Comparison of ENCODE assay signal across 1 cellular context in the genomic region with DNA sequence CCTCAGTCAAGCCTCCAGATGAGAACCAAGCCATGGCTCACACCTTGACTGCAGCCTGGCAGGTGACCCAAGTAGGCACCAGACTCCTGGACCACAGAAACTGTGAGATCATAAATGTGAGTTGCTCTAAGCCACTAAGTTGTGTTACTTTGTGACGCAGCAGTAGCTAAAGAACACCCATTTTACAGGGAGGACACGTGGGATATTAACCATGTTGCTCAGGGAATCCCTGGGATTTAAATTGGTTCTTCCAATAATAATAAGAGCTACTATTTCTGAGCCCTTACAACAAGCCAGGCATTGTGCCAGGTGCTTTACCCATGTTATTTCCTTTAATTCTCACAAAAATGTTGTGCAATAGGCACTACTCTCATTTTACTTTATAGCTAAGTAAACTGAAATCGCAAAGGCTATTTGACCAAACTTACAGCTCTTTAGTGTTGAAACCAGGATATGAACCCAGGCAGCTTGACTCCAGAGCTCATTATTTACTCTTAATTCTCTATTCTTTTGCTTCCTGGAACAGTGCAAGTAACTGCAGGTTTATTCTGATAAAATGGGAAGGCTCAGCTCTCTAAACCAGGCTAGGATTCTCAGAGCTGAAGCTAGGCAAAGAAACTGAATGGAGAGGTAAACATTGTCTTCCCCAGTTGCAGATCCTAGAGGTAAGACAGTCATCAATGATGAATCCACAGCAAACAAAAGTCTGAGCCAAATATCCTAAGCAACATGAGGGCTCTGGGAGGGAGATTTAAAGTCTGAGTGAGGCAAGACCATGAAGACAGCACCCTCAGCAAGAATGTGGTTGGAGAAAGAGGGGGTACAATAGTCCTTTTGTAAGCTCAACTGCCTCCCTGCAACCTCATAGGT.
TF ChIP-seq lines count a peak whose summit lies in the region.

No MANE protein-coding gene starts in this region.

TF ChIP-seq in HepG2, 621 proteins besides CTCF, POLR2A, EP300 and RAD21 (continued from another document):
- TF ChIP-seq ZNF629 (CRISPR knock-in tag; conservative IDR thresholded peaks at IDR 0.05) = peak; percentile 73; the same call in 1 of the 2 replicates
- TF ChIP-seq SOX5 (CRISPR knock-in tag; IDR thresholded peaks at IDR 0.05; ENCODE audit: borderline replicate concordance) = 0 out of 2 replicates have a peak, but pooled peaks have one; percentile 15
- TF ChIP-seq FOXJ3 (CRISPR knock-in tag; IDR thresholded peaks at IDR 0.05; ENCODE audit: borderline replicate concordance) = peak; percentile 45; the same call in 1 of the 2 replicates
- TF ChIP-seq ZNF577 (CRISPR knock-in tag; IDR thresholded peaks at IDR 0.05; ENCODE audit: borderline replicate concordance, low read depth) = no peak
- TF ChIP-seq, protein P1, sequence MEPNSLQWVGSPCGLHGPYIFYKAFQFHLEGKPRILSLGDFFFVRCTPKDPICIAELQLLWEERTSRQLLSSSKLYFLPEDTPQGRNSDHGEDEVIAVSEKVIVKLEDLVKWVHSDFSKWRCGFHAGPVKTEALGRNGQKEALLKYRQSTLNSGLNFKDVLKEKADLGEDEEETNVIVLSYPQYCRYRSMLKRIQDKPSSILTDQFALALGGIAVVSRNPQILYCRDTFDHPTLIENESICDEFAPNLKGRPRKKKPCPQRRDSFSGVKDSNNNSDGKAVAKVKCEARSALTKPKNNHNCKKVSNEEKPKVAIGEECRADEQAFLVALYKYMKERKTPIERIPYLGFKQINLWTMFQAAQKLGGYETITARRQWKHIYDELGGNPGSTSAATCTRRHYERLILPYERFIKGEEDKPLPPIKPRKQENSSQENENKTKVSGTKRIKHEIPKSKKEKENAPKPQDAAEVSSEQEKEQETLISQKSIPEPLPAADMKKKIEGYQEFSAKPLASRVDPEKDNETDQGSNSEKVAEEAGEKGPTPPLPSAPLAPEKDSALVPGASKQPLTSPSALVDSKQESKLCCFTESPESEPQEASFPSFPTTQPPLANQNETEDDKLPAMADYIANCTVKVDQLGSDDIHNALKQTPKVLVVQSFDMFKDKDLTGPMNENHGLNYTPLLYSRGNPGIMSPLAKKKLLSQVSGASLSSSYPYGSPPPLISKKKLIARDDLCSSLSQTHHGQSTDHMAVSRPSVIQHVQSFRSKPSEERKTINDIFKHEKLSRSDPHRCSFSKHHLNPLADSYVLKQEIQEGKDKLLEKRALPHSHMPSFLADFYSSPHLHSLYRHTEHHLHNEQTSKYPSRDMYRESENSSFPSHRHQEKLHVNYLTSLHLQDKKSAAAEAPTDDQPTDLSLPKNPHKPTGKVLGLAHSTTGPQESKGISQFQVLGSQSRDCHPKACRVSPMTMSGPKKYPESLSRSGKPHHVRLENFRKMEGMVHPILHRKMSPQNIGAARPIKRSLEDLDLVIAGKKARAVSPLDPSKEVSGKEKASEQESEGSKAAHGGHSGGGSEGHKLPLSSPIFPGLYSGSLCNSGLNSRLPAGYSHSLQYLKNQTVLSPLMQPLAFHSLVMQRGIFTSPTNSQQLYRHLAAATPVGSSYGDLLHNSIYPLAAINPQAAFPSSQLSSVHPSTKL (CRISPR knock-in tag; IDR thresholded peaks at IDR 0.05) = peak; percentile 61; the same call in 1 of the 2 replicates
- 0 out of 2 replicates have a peak, but pooled peaks have one; percentile 44 for TF ChIP-seq HMG20A (CRISPR knock-in tag; IDR thresholded peaks at IDR 0.05; ENCODE audit: borderline replicate concordance)
- peak; percentile 67 for TF ChIP-seq FOSL2 (CRISPR knock-in tag; IDR thresholded peaks at IDR 0.05)
- peak; percentile 81 for TF ChIP-seq CEBPG (CRISPR knock-in tag; IDR thresholded peaks at IDR 0.05)
- TF ChIP-seq NRL (CRISPR knock-in tag; IDR thresholded peaks at IDR 0.05; ENCODE audit: borderline replicate concordance) = no peak
- no peak for TF ChIP-seq SOX13 (IDR thresholded peaks at IDR 0.05)
- TF ChIP-seq SOX13 (CRISPR knock-in tag; conservative IDR thresholded peaks at IDR 0.05 in 1 of 2, IDR thresholded peaks at IDR 0.05 in 1 of 2) = peak in 1 of 2 experiments; percentile 50; a peak in 2 of 4 replicates
- TF ChIP-seq BCL6 (CRISPR knock-in tag; IDR thresholded peaks at IDR 0.05) = peak; percentile 54; the same call in 1 of the 2 replicates
- peak; percentile 68 for TF ChIP-seq ELF3 (CRISPR knock-in tag; IDR thresholded peaks at IDR 0.05)
- 0 out of 2 replicates have a peak, but pooled peaks have one; percentile 19 for TF ChIP-seq POGZ (CRISPR knock-in tag; IDR thresholded peaks at IDR 0.05)
- no peak for TF ChIP-seq SETDB1 (CRISPR knock-in tag; IDR thresholded peaks at IDR 0.05; ENCODE audit: borderline replicate concordance)
- TF ChIP-seq, protein P2, sequence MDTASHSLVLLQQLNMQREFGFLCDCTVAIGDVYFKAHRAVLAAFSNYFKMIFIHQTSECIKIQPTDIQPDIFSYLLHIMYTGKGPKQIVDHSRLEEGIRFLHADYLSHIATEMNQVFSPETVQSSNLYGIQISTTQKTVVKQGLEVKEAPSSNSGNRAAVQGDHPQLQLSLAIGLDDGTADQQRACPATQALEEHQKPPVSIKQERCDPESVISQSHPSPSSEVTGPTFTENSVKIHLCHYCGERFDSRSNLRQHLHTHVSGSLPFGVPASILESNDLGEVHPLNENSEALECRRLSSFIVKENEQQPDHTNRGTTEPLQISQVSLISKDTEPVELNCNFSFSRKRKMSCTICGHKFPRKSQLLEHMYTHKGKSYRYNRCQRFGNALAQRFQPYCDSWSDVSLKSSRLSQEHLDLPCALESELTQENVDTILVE (CRISPR knock-in tag; IDR thresholded peaks at IDR 0.05) = 0 out of 2 replicates have a peak, but pooled peaks have one; percentile 12
- no peak for TF ChIP-seq KDM6A (CRISPR knock-in tag; IDR thresholded peaks at IDR 0.05; ENCODE audit: low read depth)
- no peak for TF ChIP-seq ELF1 (CRISPR knock-in tag; IDR thresholded peaks at IDR 0.05)
- peak; percentile 88 for TF ChIP-seq CEBPB (IDR thresholded peaks at IDR 0.05; ENCODE audit: borderline replicate concordance, low read depth, low read length)
- TF ChIP-seq ZNF614 (CRISPR knock-in tag; IDR thresholded peaks at IDR 0.05; ENCODE audit: borderline replicate concordance) = 0 out of 2 replicates have a peak, but pooled peaks have one; percentile 30
- TF ChIP-seq NCOR1 (IDR thresholded peaks at IDR 0.05; ENCODE audit: borderline replicate concordance, low read length) = no peak
- TF ChIP-seq FOXA1 (IDR thresholded peaks at IDR 0.05) = no peak
- TF ChIP-seq FOXA1 (CRISPR knock-in tag; IDR thresholded peaks at IDR 0.05) = peak; percentile 55; the same call in 1 of the 2 replicates
- peak; percentile 43; the same call in 1 of the 2 replicates for TF ChIP-seq GATAD2A (CRISPR knock-in tag; IDR thresholded peaks at IDR 0.05)
- 0 out of 2 replicates have a peak, but pooled peaks have one; percentile 23 for TF ChIP-seq ZNF644 (CRISPR knock-in tag; IDR thresholded peaks at IDR 0.05; ENCODE audit: low read depth)
- peak; percentile 46; the same call in 1 of the 2 replicates for TF ChIP-seq ISL2 (CRISPR knock-in tag; IDR thresholded peaks at IDR 0.05)
- TF ChIP-seq CCDC6 (CRISPR knock-in tag; IDR thresholded peaks at IDR 0.05) = 0 out of 2 replicates have a peak, but pooled peaks have one; percentile 33
- peak; percentile 54; the same call in 1 of the 2 replicates for TF ChIP-seq FOXA3 (CRISPR knock-in tag; IDR thresholded peaks at IDR 0.05)
- TF ChIP-seq, protein P3, sequence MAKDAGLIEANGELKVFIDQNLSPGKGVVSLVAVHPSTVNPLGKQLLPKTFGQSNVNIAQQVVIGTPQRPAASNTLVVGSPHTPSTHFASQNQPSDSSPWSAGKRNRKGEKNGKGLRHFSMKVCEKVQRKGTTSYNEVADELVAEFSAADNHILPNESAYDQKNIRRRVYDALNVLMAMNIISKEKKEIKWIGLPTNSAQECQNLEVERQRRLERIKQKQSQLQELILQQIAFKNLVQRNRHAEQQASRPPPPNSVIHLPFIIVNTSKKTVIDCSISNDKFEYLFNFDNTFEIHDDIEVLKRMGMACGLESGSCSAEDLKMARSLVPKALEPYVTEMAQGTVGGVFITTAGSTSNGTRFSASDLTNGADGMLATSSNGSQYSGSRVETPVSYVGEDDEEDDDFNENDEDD (CRISPR knock-in tag; IDR thresholded peaks at IDR 0.05; ENCODE audit: borderline replicate concordance) = peak; percentile 19; the same call in 1 of the 2 replicates
- TF ChIP-seq, protein P4, sequence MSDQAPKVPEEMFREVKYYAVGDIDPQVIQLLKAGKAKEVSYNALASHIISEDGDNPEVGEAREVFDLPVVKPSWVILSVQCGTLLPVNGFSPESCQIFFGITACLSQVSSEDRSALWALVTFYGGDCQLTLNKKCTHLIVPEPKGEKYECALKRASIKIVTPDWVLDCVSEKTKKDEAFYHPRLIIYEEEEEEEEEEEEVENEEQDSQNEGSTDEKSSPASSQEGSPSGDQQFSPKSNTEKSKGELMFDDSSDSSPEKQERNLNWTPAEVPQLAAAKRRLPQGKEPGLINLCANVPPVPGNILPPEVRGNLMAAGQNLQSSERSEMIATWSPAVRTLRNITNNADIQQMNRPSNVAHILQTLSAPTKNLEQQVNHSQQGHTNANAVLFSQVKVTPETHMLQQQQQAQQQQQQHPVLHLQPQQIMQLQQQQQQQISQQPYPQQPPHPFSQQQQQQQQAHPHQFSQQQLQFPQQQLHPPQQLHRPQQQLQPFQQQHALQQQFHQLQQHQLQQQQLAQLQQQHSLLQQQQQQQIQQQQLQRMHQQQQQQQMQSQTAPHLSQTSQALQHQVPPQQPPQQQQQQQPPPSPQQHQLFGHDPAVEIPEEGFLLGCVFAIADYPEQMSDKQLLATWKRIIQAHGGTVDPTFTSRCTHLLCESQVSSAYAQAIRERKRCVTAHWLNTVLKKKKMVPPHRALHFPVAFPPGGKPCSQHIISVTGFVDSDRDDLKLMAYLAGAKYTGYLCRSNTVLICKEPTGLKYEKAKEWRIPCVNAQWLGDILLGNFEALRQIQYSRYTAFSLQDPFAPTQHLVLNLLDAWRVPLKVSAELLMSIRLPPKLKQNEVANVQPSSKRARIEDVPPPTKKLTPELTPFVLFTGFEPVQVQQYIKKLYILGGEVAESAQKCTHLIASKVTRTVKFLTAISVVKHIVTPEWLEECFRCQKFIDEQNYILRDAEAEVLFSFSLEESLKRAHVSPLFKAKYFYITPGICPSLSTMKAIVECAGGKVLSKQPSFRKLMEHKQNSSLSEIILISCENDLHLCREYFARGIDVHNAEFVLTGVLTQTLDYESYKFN (CRISPR knock-in tag; conservative IDR thresholded peaks at IDR 0.05) = 0 out of 2 replicates have a peak, but pooled peaks have one; percentile 31
